1 cellular context compared by ENCODE assay signal in genomic region chr13:31859546-31859945, GRCh38.
TF ChIP-seq lines count a peak whose summit lies in the region.

No MANE protein-coding gene starts in this region.

TF ChIP-seq in HepG2, 621 proteins besides CTCF, POLR2A, EP300 and RAD21 (continued from another document):
- no peak for TF ChIP-seq ZSCAN5A (CRISPR knock-in tag; IDR thresholded peaks at IDR 0.05; ENCODE audit: borderline replicate concordance)
- TF ChIP-seq SOX6 (IDR thresholded peaks at IDR 0.05) = no peak
- TF ChIP-seq SOX6 (CRISPR knock-in tag; IDR thresholded peaks at IDR 0.05) = no peak
- TF ChIP-seq MZF1 (CRISPR knock-in tag; IDR thresholded peaks at IDR 0.05; ENCODE audit: borderline replicate concordance) = no peak
- no peak for TF ChIP-seq ZNF12 (CRISPR knock-in tag; IDR thresholded peaks at IDR 0.05)
